In genomic region chr11:11916981-11917399, GRCh38 we compare ENCODE assay signal across 11 cellular contexts.
DNase-seq lines count a peak whose midpoint lies in the region; ATAC-seq and TF ChIP-seq lines count a peak whose summit lies in the region.
"Had no signal": no experiment of that assay in that cellular context is flagged by ENCODE, and none has a peak within 500 bp of the region (broad histone marks: within the 10 kb centered on the region; RNA-seq: fewer than 3 reads in every experiment).

No MANE protein-coding gene starts in this region.

- H4K20me1 ChIP-seq in hepatocyte (ENCODE audit: insufficient read depth, poor library complexity, severe bottlenecking): no peaks in the 10 kb centered on the region
- H4K20me1 ChIP-seq: BLaER1 treated with 17β-estradiol and CSF1 and Interleukin-3, amounts not matched to agents 10 nM and 100 nM had no signal

- H3K4me3 Mint-ChIP-seq in nephron progenitor cell: no peak overlapping the region

- H3K27ac ChIP-seq in heart left ventricle (peak overlapping the region in 4 of 12 donors; percentile 4 to 31 (median 16)), hepatocyte (no peak overlapping the region), thoracic aorta (peak overlapping the region; percentile 16 to 36)
- H3K27ac ChIP-seq: BLaER1 treated with 17β-estradiol and CSF1 and Interleukin-3, amounts not matched to agents 10 nM and 100 nM; HL-60 had no signal

- TF ChIP-seq POLR2A in heart left ventricle (IDR thresholded peaks at IDR 0.05): no peak

- H3K36me3 ChIP-seq in heart left ventricle: peaks cover 0 to 42% (median 14%) of the 10 kb centered on the region in 9 donors
- H3K36me3 ChIP-seq in hepatocyte (replicated peaks; ENCODE audit: insufficient read depth, low read depth): no peaks in the 10 kb centered on the region
- H3K36me3 ChIP-seq in thoracic aorta: no peaks in the 10 kb centered on the region

- no peak overlapping the region for H2AFZ ChIP-seq in hepatocyte

- peaks cover 8% of the 10 kb centered on the region for H3K4me1 Mint-ChIP-seq in nephron progenitor cell

- H3K9me3 Mint-ChIP-seq in nephron progenitor cell: no peaks in the 10 kb centered on the region

- TF ChIP-seq CTCF in heart left ventricle (IDR thresholded peaks at IDR 0.05) (no peak), astrocyte of the spinal cord (IDR thresholded peaks at IDR 0.05; ENCODE audit: low read depth, low read length) (no peak), hepatocyte (IDR thresholded peaks at IDR 0.05; ENCODE audit: poor library complexity) (no peak), thoracic aorta (IDR thresholded peaks at IDR 0.05) (no peak), nephron progenitor cell (IDR thresholded peaks at IDR 0.05) (no peak)

- DNase-seq in heart left ventricle (no peak), Right ventricle myocardium inferior (ENCODE audit: missing footprints) (no peak), astrocyte of the spinal cord (ENCODE audit: low read depth, low spot score) (peak; percentile 88), hepatocyte (ENCODE audit: low spot score) (peak; percentile 11), thoracic aorta (ENCODE audit: low spot score) (no peak), D341Med (ENCODE audit: low spot score) (no peak), nephron progenitor cell (no peak), LoVo (ENCODE audit: low spot score) (no peak)
- DNase-seq: posterior cingulate gyrus had no signal

- no peak overlapping the region for H3K27ac Mint-ChIP-seq in nephron progenitor cell

- intact Hi-C loops in heart left ventricle (cut with DNase I) (loop anchor here in 1 of 10 donors (10.0 kb wide), 1 partner anchor 112 kb away; no protein-coding TSS in a partner anchor), Right ventricle myocardium inferior (cut with DNase I) (no loop called here)

- H3K27me3 Mint-ChIP-seq in nephron progenitor cell (ENCODE audit: low read depth, poor library complexity): no peaks in the 10 kb centered on the region

- no peak overlapping the region for H3K4me2 ChIP-seq in hepatocyte
- H3K4me2 ChIP-seq: BLaER1 treated with 17β-estradiol and CSF1 and Interleukin-3, amounts not matched to agents 10 nM and 100 nM had no signal

- H3K79me2 ChIP-seq in hepatocyte: no peaks in the 10 kb centered on the region

- H3K9me3 ChIP-seq in heart left ventricle: no peaks in the 10 kb centered on the region
- H3K9me3 ChIP-seq in hepatocyte (ENCODE audit: low read depth): peaks cover 4% of the 10 kb centered on the region
- no peaks in the 10 kb centered on the region for H3K9me3 ChIP-seq in thoracic aorta
- H3K9me3 ChIP-seq: BLaER1 treated with 17β-estradiol and CSF1 and Interleukin-3, amounts not matched to agents 10 nM and 100 nM had no signal

- WGBS in heart left ventricle, 4 donors: 90 to 96% (median 95%) methylated on average over 1 of the region's 1 CpG
- WGBS in hepatocyte (ENCODE audit: low lambda C conversion rate, missing lambda C conversion rate): 97% methylated on average over 1 of the region's 1 CpG

- no peaks in the 10 kb centered on the region for H3K27me3 ChIP-seq in heart left ventricle
- no peaks in the 10 kb centered on the region for H3K27me3 ChIP-seq in hepatocyte
- H3K27me3 ChIP-seq in thoracic aorta (replicated peaks; ENCODE audit: insufficient read depth): no peaks in the 10 kb centered on the region
- H3K27me3 ChIP-seq: BLaER1 treated with 17β-estradiol and CSF1 and Interleukin-3, amounts not matched to agents 10 nM and 100 nM had no signal

- H3K36me3 Mint-ChIP-seq in nephron progenitor cell (ENCODE audit: low read depth): peaks cover 29% of the 10 kb centered on the region

- in situ Hi-C loops in astrocyte of the spinal cord (cut with HindIII; ENCODE audit: low sequenced_read_pairs): no loop called here

- no peak overlapping the region for H3K4me3 ChIP-seq in heart left ventricle
- H3K4me3 ChIP-seq in astrocyte of the spinal cord (ENCODE audit: low read depth, low read length): no peak overlapping the region
- H3K4me3 ChIP-seq in hepatocyte: no peak overlapping the region
- no peak overlapping the region for H3K4me3 ChIP-seq in thoracic aorta
- H3K4me3 ChIP-seq: BLaER1 treated with 17β-estradiol and CSF1 and Interleukin-3, amounts not matched to agents 10 nM and 100 nM had no signal

- H3K9me2 ChIP-seq in hepatocyte (replicated peaks; ENCODE audit: insufficient read depth): no peaks in the 10 kb centered on the region

- peaks cover 0 to 16% (median 7%) of the 10 kb centered on the region in 12 donors for H3K4me1 ChIP-seq in heart left ventricle
- H3K4me1 ChIP-seq in hepatocyte (ENCODE audit: insufficient read depth): no peaks in the 10 kb centered on the region
- peaks cover 0 to 22% of the 10 kb centered on the region in 2 donors for H3K4me1 ChIP-seq in thoracic aorta (ENCODE audit: control insufficient read depth in 1 of 2, low read depth in 2 of 2)
- H3K4me1 ChIP-seq: BLaER1 treated with 17β-estradiol and CSF1 and Interleukin-3, amounts not matched to agents 10 nM and 100 nM had no signal

- ATAC-seq in heart left ventricle (peak in 3 of 4 donors; percentile 30 to 72 (median 44)), Right ventricle myocardium inferior (no peak), thoracic aorta (ENCODE audit: insufficient number of reproducible peaks, low FRiP score, low read depth) (peak; percentile 55)

Comparison
In these comparisons a context has a peak if more than half of its experiments do, and no peak if none do; other contexts are left out.
1. DNase-seq: peak in astrocyte of the spinal cord (single experiment) and hepatocyte (single experiment); none in heart left ventricle (0 of 5), Right ventricle myocardium inferior (single experiment), thoracic aorta (single experiment), D341Med (single experiment), nephron progenitor cell (single experiment) and LoVo (single experiment).